In the genomic region with DNA sequence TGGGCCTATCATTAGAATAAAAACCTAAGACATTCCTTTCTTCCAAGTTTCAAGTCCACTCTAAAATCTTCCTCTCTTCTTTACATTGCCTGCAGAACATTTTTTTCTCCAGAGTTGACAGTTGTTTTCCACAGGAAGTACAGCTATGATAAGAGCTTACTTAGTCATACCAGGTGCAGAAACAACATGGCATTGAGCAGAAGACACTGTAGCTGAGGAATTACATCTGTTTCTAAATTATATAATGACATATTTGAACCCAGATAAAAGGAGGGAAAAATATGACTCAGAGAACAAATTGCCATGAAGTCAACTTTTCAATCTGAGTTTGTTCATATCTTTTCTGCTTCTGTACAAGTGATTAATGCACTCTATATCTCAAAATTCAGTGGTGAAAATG, we compare ENCODE assay signal across 26 cellular contexts. TPM values are rescaled to one million over a fixed set of nuclear protein-coding genes. Genes with fewer than 3 reads are reported as not detected.
DNase-seq lines count a peak whose midpoint lies in the region; ATAC-seq and TF ChIP-seq lines count a peak whose summit lies in the region.
"Had no signal": no experiment of that assay in that cellular context is flagged by ENCODE, and none has a peak within 500 bp of the region (broad histone marks: within the 10 kb centered on the region; RNA-seq: fewer than 3 reads in every experiment).

No MANE protein-coding gene starts in this region.

- H3K4me3 Mint-ChIP-seq in activated CD8-positive, alpha-beta T cell treated with anti-CD3 and anti-CD28 coated beads for 36 hours = no peak overlapping the region
- H3K4me3 Mint-ChIP-seq: endodermal cell, WTC11 had no signal

- H3K4me1 Mint-ChIP-seq in activated CD8-positive, alpha-beta T cell treated with anti-CD3 and anti-CD28 coated beads for 36 hours (ENCODE audit: low read depth) = peaks cover 12% of the 10 kb centered on the region
- H3K4me1 Mint-ChIP-seq: endodermal cell, WTC11 had no signal

- H3K27ac Mint-ChIP-seq in activated CD8-positive, alpha-beta T cell treated with anti-CD3 and anti-CD28 coated beads for 36 hours = peak overlapping the region; percentile 18
- H3K27ac Mint-ChIP-seq: endodermal cell, WTC11 had no signal

- no peak for TF ChIP-seq CTCF in activated CD8-positive, alpha-beta T cell treated with anti-CD3 and anti-CD28 coated beads for 36 hours (IDR thresholded peaks at IDR 0.05)
- no peak for TF ChIP-seq CTCF in fibroblast of pulmonary artery (IDR thresholded peaks at IDR 0.05; ENCODE audit: low read length, missing control alignments)

- ATAC-seq in activated CD4-positive, CD25-positive, alpha-beta regulatory T cell treated with anti-CD3 and anti-CD28 coated beads, Interleukin-2, amount 50 U/mL, for 24 hours = peak; percentile 48 to 68
- ATAC-seq in activated CD8-positive, alpha-beta T cell treated with anti-CD3 and anti-CD28 coated beads for 36 hours = peak; percentile 72
- no peak for ATAC-seq in HG03097 (IDR thresholded peaks at IDR 0.05; ENCODE audit: low FRiP score, unreplicated experiment)
- ATAC-seq: A549, body of pancreas, heart right ventricle, mucosa of descending colon, sciatic nerve, WTC11 had no signal

- H3K36me3 Mint-ChIP-seq in activated CD8-positive, alpha-beta T cell treated with anti-CD3 and anti-CD28 coated beads for 36 hours (ENCODE audit: low read depth) = peaks cover 6% of the 10 kb centered on the region

- peaks cover 33% of the 10 kb centered on the region for H3K9me3 Mint-ChIP-seq in activated CD8-positive, alpha-beta T cell treated with anti-CD3 and anti-CD28 coated beads for 36 hours

- CTCF ChIA-PET in activated CD8-positive, alpha-beta T cell treated with anti-CD3 and anti-CD28 coated beads for 36 hours (lab: Charles Lee) = interaction anchor here (0.9 to 2.6 kb wide), 5 partner anchors 10 to 70 kb away, joined by 3 to 9 read pairs (median 4); a partner anchor contains a TSS

- intact Hi-C loops in activated CD8-positive, alpha-beta T cell treated with anti-CD3 and anti-CD28 coated beads for 36 hours (cut with micrococcal nuclease) = no loop called here

- POLR2A ChIA-PET in activated CD8-positive, alpha-beta T cell treated with anti-CD3 and anti-CD28 coated beads for 36 hours (lab: Charles Lee) = no interaction called here

- no peak for DNase-seq in activated CD4-positive, CD25-positive, alpha-beta regulatory T cell (lab: John Stamatoyannopoulos, UW)
- DNase-seq in HT1080 (ENCODE audit: low read depth) (peak; percentile 61), fibroblast of pulmonary artery (ENCODE audit: low read depth) (peak; percentile 45), UCSD-AML1 (lab: John Stamatoyannopoulos, UW; ENCODE audit: unreplicated experiment) (no peak), cerebellar cortex (ENCODE audit: low spot score) (no peak)
- DNase-seq in activated CD8-positive, alpha-beta T cell treated with anti-CD3 and anti-CD28 coated beads for 36 hours = no peak
- DNase-seq: activated gamma-delta T cell treated with Interleukin-2 at 50 U/mL for 16 hours; body of pancreas; endodermal cell; heart right ventricle; MG63; mucosa of descending colon; NCI-H1694; NCI-H748 treated with DMSO at 0.1 percent for 48 hours; posterior cingulate gyrus; SIG-M5; stimulated activated CD4-positive, alpha-beta T cell treated with anti-CD3 and anti-CD28 coated beads, Interleukin-15, amount 100 ng/mL, for 24 hours; testis had no signal

- no peaks in the 10 kb centered on the region for H3K27me3 Mint-ChIP-seq in activated CD8-positive, alpha-beta T cell treated with anti-CD3 and anti-CD28 coated beads for 36 hours

- H3K4me3 ChIP-seq in fibroblast of pulmonary artery (replicated peaks; ENCODE audit: low read depth, low read length) = no peak overlapping the region
- H3K4me3 ChIP-seq: A549, body of pancreas, coronary artery, heart right ventricle, MG63, mucosa of descending colon, testis, vagina had no signal

RNA-seq across cellular contexts. Expression of a gene that starts 30.2 kb away (rescaled TPM):
- 2.7 and 6.0 TPM in 2 replicates for total RNA-seq in HT1080 (2014; rRNA removed; shearing (Covaris generic))
- 2.1 and 2.2 TPM in 2 replicates for polyA plus RNA-seq in HT1080 (2015; cell fraction: cytosol; rRNA removed)
- 1.2 and 1.6 TPM in 2 replicates for polyA plus RNA-seq in HT1080 (2015; cell fraction: nucleus; rRNA removed)
- 1 to 10 TPM; 3.2 to 4.5 TPM for total RNA-seq in activated CD8-positive, alpha-beta T cell treated with anti-CD3 and anti-CD28 coated beads for 36 hours
- total RNA-seq: G401 had no signal

RNA-seq across cellular contexts. Expression of a gene that starts 42.1 kb away (rescaled TPM):
- not detected in 2 replicates for total RNA-seq in HT1080 (2014; rRNA removed; shearing (Covaris generic))
- polyA plus RNA-seq in HT1080 (2015; cell fraction: cytosol; rRNA removed) = 0.08 and 0.16 TPM in 2 replicates
- 0.05 and 0.08 TPM in 2 replicates for polyA plus RNA-seq in HT1080 (2015; cell fraction: nucleus; rRNA removed)
- 1 to 10 TPM; 2.8 to 3.7 TPM for total RNA-seq in activated CD8-positive, alpha-beta T cell treated with anti-CD3 and anti-CD28 coated beads for 36 hours
- total RNA-seq: G401, WTC11 had no signal

Comparison
In these comparisons a context has a peak if more than half of its experiments do, and no peak if none do; other contexts are left out.
1. DNase-seq: peak in HT1080 (single experiment) and fibroblast of pulmonary artery (single experiment); none in activated CD4-positive, CD25-positive, alpha-beta regulatory T cell (0 of 4), activated CD8-positive, alpha-beta T cell treated with anti-CD3 and anti-CD28 coated beads for 36 hours (single experiment), UCSD-AML1 (single experiment) and cerebellar cortex (single experiment).